ENCODE assay signal across 8 cellular contexts in genomic region chr6:26097268-26097875, GRCh38. TPM values are rescaled to one million over a fixed set of nuclear protein-coding genes. Genes with fewer than 3 reads are reported as not detected.
A peak's percentile ranks its signal among the peaks of the same experiment; 100 is the strongest.
DNase-seq lines count a peak whose midpoint lies in the region; ATAC-seq and TF ChIP-seq lines count a peak whose summit lies in the region.

No MANE protein-coding gene starts in this region.

- no peak overlapping the region for H3K27ac Mint-ChIP-seq in CD4-positive, alpha-beta T cell
- no peak overlapping the region for H3K27ac Mint-ChIP-seq in activated CD4-positive, alpha-beta memory T cell treated with anti-CD3 and anti-CD28 coated beads, Interleukin-2, amount 10 ng/mL, durations not matched to agents 7 days and 5 days
- peak overlapping the region in 1 of 2 donors; percentile 23 for H3K27ac Mint-ChIP-seq in effector memory CD8-positive, alpha-beta T cell

- TF ChIP-seq CTCF in CD4-positive, alpha-beta T cell (IDR thresholded peaks at IDR 0.05), result peak; percentile 78

- H3K27me3 Mint-ChIP-seq in CD4-positive, alpha-beta T cell, result peaks cover 4% of the 10 kb centered on the region
- peaks cover 11% of the 10 kb centered on the region for H3K27me3 Mint-ChIP-seq in activated CD4-positive, alpha-beta memory T cell treated with anti-CD3 and anti-CD28 coated beads, Interleukin-2, amount 10 ng/mL, durations not matched to agents 7 days and 5 days
- no peaks in the 10 kb centered on the region for H3K27me3 Mint-ChIP-seq in effector memory CD8-positive, alpha-beta T cell

- peak; percentile 86 for ATAC-seq in CD4-positive, alpha-beta T cell (ENCODE audit: poor library complexity)
- peak; percentile 83 for ATAC-seq in effector memory CD8-positive, alpha-beta T cell (replicated peaks)
- no peak for ATAC-seq in GM21737 (IDR thresholded peaks at IDR 0.05; ENCODE audit: unreplicated experiment)

- no peak overlapping the region for H3K4me3 Mint-ChIP-seq in CD4-positive, alpha-beta T cell
- no peak overlapping the region for H3K4me3 Mint-ChIP-seq in activated CD4-positive, alpha-beta memory T cell treated with anti-CD3 and anti-CD28 coated beads, Interleukin-2, amount 10 ng/mL, durations not matched to agents 7 days and 5 days
- no peak overlapping the region for H3K4me3 Mint-ChIP-seq in effector memory CD8-positive, alpha-beta T cell

- H3K4me3 ChIP-seq in HAP-1, result no peak overlapping the region

- H3K36me3 ChIP-seq in HAP-1 (replicated peaks), result no peaks in the 10 kb centered on the region

- no peaks in the 10 kb centered on the region for H3K9me3 ChIP-seq in CD4-positive, alpha-beta T cell (ENCODE audit: control insufficient read depth, low read length)
- no peaks in the 10 kb centered on the region for H3K9me3 ChIP-seq in HAP-1

- in situ Hi-C loops in HAP-1 (cut with MboI; ENCODE audit: low sequenced_read_pairs), result no loop called here

- H3K4me1 ChIP-seq in HAP-1, result peaks cover 3% of the 10 kb centered on the region

- CTCF ChIA-PET in CD4-positive, alpha-beta T cell (lab: Charles Lee), result interaction anchor here (0.6 to 3.8 kb wide), 13 partner anchors 9 to 99 kb away, joined by 3 to 33 read pairs (median 3); partner anchors contain the start of gene HFE
- CTCF ChIA-PET in activated CD4-positive, alpha-beta memory T cell treated with anti-CD3 and anti-CD28 coated beads, Interleukin-2, amount 10 ng/mL, durations not matched to agents 7 days and 5 days (lab: Charles Lee), result interaction anchor here (0.6 to 15.5 kb wide), 16 partner anchors 9 to 75 kb away, joined by 3 to 353 read pairs (median 4); partner anchors contain the start of gene HFE

- no peak overlapping the region for H3K27ac ChIP-seq in CD4-positive, alpha-beta T cell (ENCODE audit: low read depth, low read length)

- intact Hi-C loops in CD4-positive, alpha-beta T cell (cut with DNase I, micrococcal nuclease), result loop anchor here (1.0 kb wide), 2 partner anchors 33 to 71 kb away; no protein-coding TSS in a partner anchor

- H3K4me1 Mint-ChIP-seq in CD4-positive, alpha-beta T cell (ENCODE audit: low read depth), result peaks cover 5% of the 10 kb centered on the region
- peaks cover 10% of the 10 kb centered on the region for H3K4me1 Mint-ChIP-seq in activated CD4-positive, alpha-beta memory T cell treated with anti-CD3 and anti-CD28 coated beads, Interleukin-2, amount 10 ng/mL, durations not matched to agents 7 days and 5 days
- peaks cover 0 to 2% of the 10 kb centered on the region in 2 donors for H3K4me1 Mint-ChIP-seq in effector memory CD8-positive, alpha-beta T cell (ENCODE audit: low read depth in 2 of 2)

- no peaks in the 10 kb centered on the region for H3K36me3 Mint-ChIP-seq in CD4-positive, alpha-beta T cell (ENCODE audit: low read depth)
- no peaks in the 10 kb centered on the region for H3K36me3 Mint-ChIP-seq in activated CD4-positive, alpha-beta memory T cell treated with anti-CD3 and anti-CD28 coated beads, Interleukin-2, amount 10 ng/mL, durations not matched to agents 7 days and 5 days (ENCODE audit: low read depth)
- H3K36me3 Mint-ChIP-seq in effector memory CD8-positive, alpha-beta T cell (ENCODE audit: insufficient read depth), result peaks cover 2% of the 10 kb centered on the region

- POLR2A ChIA-PET in CD4-positive, alpha-beta T cell (lab: Charles Lee), result interaction anchor here (0.6 to 1.6 kb wide), 9 partner anchors 10 to 421 kb away, joined by 3 to 10 read pairs (median 6); partner anchors contain the start of gene HFE
- POLR2A ChIA-PET in activated CD4-positive, alpha-beta memory T cell treated with anti-CD3 and anti-CD28 coated beads, Interleukin-2, amount 10 ng/mL, durations not matched to agents 7 days and 5 days (lab: Charles Lee), result interaction anchor here (0.8 to 5.3 kb wide), 8 partner anchors 10 to 59 kb away, joined by 3 to 40 read pairs (median 8); partner anchors contain the start of gene HFE

- no peaks in the 10 kb centered on the region for H3K27me3 ChIP-seq in CD4-positive, alpha-beta T cell (ENCODE audit: control insufficient read depth, insufficient read depth, low read length)
- H3K27me3 ChIP-seq in HAP-1 (ENCODE audit: low read depth), result no peaks in the 10 kb centered on the region

- peak; percentile 50 to 68 (median 54) for DNase-seq in CD4-positive, alpha-beta T cell
- DNase-seq in HAP-1 (ENCODE audit: low spot score in 2 of 2) (peak; percentile 75 to 79), NCI-H69 (lab: John Stamatoyannopoulos, UW) (peak; percentile 81), midbrain (lab: John Stamatoyannopoulos, UW) (peak; percentile 52)
- DNase-seq in activated CD4-positive, alpha-beta memory T cell treated with anti-CD3 and anti-CD28 coated beads, Interleukin-2, amount 10 ng/mL, durations not matched to agents 7 days and 5 days, result peak; percentile 64
- peak; percentile 63 to 71 (median 67) for DNase-seq in effector memory CD8-positive, alpha-beta T cell
- DNase-seq in stimulated activated CD8-positive, alpha-beta memory T cell treated with anti-CD3 and anti-CD28 coated beads, Interleukin-7, amount 100 ng/mL, for 4 hours (ENCODE audit: low read depth in 2 of 2), result peak; percentile 33 to 53

- no peaks in the 10 kb centered on the region for H3K9me3 Mint-ChIP-seq in CD4-positive, alpha-beta T cell
- no peaks in the 10 kb centered on the region for H3K9me3 Mint-ChIP-seq in activated CD4-positive, alpha-beta memory T cell treated with anti-CD3 and anti-CD28 coated beads, Interleukin-2, amount 10 ng/mL, durations not matched to agents 7 days and 5 days
- no peaks in the 10 kb centered on the region for H3K9me3 Mint-ChIP-seq in effector memory CD8-positive, alpha-beta T cell

RNA-seq across cellular contexts. Expression of gene HFE, which starts 10.1 kb away (rescaled TPM):
- under 1 TPM; 0.08 to 0.28 TPM for total RNA-seq in CD4-positive, alpha-beta T cell
- 1 to 10 TPM; 3.1 to 3.4 TPM for total RNA-seq in activated CD4-positive, alpha-beta memory T cell treated with anti-CD3 and anti-CD28 coated beads, Interleukin-2, amount 10 ng/mL, durations not matched to agents 7 days and 5 days
